In genomic region chr13:44969858-44970484, GRCh38 we compare ENCODE assay signal across 8 cellular contexts. TPM values are rescaled to one million over a fixed set of nuclear protein-coding genes. Genes with fewer than 3 reads are reported as not detected.
DNase-seq lines count a peak whose midpoint lies in the region; ATAC-seq and TF ChIP-seq lines count a peak whose summit lies in the region.

No MANE protein-coding gene starts in this region.

- H3K36me3 ChIP-seq in gastroesophageal sphincter, result peaks cover 0 to 14% of the 10 kb centered on the region in 2 donors
- H3K36me3 ChIP-seq in prostate gland, result no peaks in the 10 kb centered on the region

- H3K4me3 ChIP-seq in LNCaP clone FGC (ENCODE audit: low read depth, low read length), result no peak overlapping the region
- H3K4me3 ChIP-seq in gastroesophageal sphincter, result no peak overlapping the region
- no peak overlapping the region for H3K4me3 ChIP-seq in prostate gland

- no peaks in the 10 kb centered on the region for H3K9me3 ChIP-seq in gastroesophageal sphincter
- no peaks in the 10 kb centered on the region for H3K9me3 ChIP-seq in prostate gland

- WGBS in gastroesophageal sphincter (ENCODE audit: low coverage in 1 of 2), 2 donors, result 33 to 36% methylated on average over 2 of the region's 2 CpGs
- WGBS in prostate gland, result 47% methylated on average over 2 of the region's 2 CpGs

- ATAC-seq in SK-N-SH treated with all-trans-retinoic acid at 6 μM for 48 hours, result peak; percentile 85
- ATAC-seq in gastroesophageal sphincter, result peak; percentile 50
- no peak for ATAC-seq in omental fat pad (ENCODE audit: low FRiP score)

- no peak for TF ChIP-seq EP300 in gastroesophageal sphincter (IDR thresholded peaks at IDR 0.05)

- peak overlapping the region; percentile 71 to 78 (median 72) for H3K27ac ChIP-seq in gastroesophageal sphincter
- peak overlapping the region; percentile 59 to 78 for H3K27ac ChIP-seq in prostate gland

- peak; percentile 59 for TF ChIP-seq CTCF in LNCaP clone FGC (IDR thresholded peaks at IDR 0.05; ENCODE audit: control insufficient read depth, extremely low read depth, insufficient read depth)
- peak; percentile 78 to 93 (median 88) for TF ChIP-seq CTCF in gastroesophageal sphincter (IDR thresholded peaks at IDR 0.05)
- TF ChIP-seq CTCF in prostate gland (IDR thresholded peaks at IDR 0.05), result peak; percentile 71 to 93 (median 89)
- TF ChIP-seq CTCF in omental fat pad (IDR thresholded peaks at IDR 0.05), result peak in 1 of 3 donors; percentile 74

- intact Hi-C loops in prostate gland (cut with DNase I), result loop anchor here (2.0 to 10.0 kb wide), 6 partner anchors 48 to 1063 kb away; partner anchors contain the start of gene TSC22D1

- H3K4me1 ChIP-seq in gastroesophageal sphincter, result peaks cover 0 to 35% (median 12%) of the 10 kb centered on the region in 3 donors
- H3K4me1 ChIP-seq in prostate gland (replicated peaks), result peaks cover 14% of the 10 kb centered on the region

- DNase-seq in EL, result peak; percentile 62
- DNase-seq in LNCaP clone FGC (ENCODE audit: low read depth), result peak; percentile 25
- DNase-seq in prostate gland (ENCODE audit: low spot score), result peak; percentile 14
- no peak for DNase-seq in omental fat pad (ENCODE audit: low spot score)
- DNase-seq in activated naive CD4-positive, alpha-beta T cell treated with anti-CD3 and anti-CD28 coated beads, Interleukin-2, amount 50 U/mL, for 16 hours, result no peak
- no peak for DNase-seq in NCI-H524 treated with DMSO at 0.1 percent for 48 hours (lab: John Stamatoyannopoulos, UW)

- TF ChIP-seq POLR2A in gastroesophageal sphincter (IDR thresholded peaks at IDR 0.05), result no peak
- no peak for TF ChIP-seq POLR2A in prostate gland (IDR thresholded peaks at IDR 0.05)

- H3K27me3 ChIP-seq in gastroesophageal sphincter (no peaks in the 10 kb centered on the region), prostate gland (replicated peaks; ENCODE audit: insufficient read depth) (no peaks in the 10 kb centered on the region)

TF ChIP-seq in SK-N-SH treated with all-trans-retinoic acid at 6 μM for 48 hours, 23 proteins besides CTCF, POLR2A, EP300 and RAD21:
- TF ChIP-seq OSR1 (CRISPR knock-in tag; IDR thresholded peaks at IDR 0.05) (no peak), ZNF565 (CRISPR knock-in tag; conservative IDR thresholded peaks at IDR 0.05; ENCODE audit: low read depth) (no peak), GLIS3 (CRISPR knock-in tag; IDR thresholded peaks at IDR 0.05) (no peak), ZNF70 (CRISPR knock-in tag; IDR thresholded peaks at IDR 0.05) (no peak), TSHZ2 (CRISPR knock-in tag; IDR thresholded peaks at IDR 0.05) (no peak), ARNTL (CRISPR knock-in tag; IDR thresholded peaks at IDR 0.05; ENCODE audit: borderline replicate concordance, low read depth) (no peak), CREB5 (CRISPR knock-in tag; IDR thresholded peaks at IDR 0.05; ENCODE audit: low read depth) (no peak), PATZ1 (CRISPR knock-in tag; IDR thresholded peaks at IDR 0.05; ENCODE audit: borderline replicate concordance) (no peak), ZFP3 (CRISPR knock-in tag; IDR thresholded peaks at IDR 0.05) (no peak), ZFP30 (CRISPR knock-in tag; IDR thresholded peaks at IDR 0.05) (no peak), SNAI2 (CRISPR knock-in tag; IDR thresholded peaks at IDR 0.05) (no peak)

RNA-seq across cellular contexts. Expression of gene NUFIP1, which starts 19.3 kb away (rescaled TPM):
- 1 to 10 TPM; 2.5 to 4.7 (median 3.0) TPM for total RNA-seq in gastroesophageal sphincter
- 1 to 10 TPM; 3.5 to 6.5 TPM for total RNA-seq in prostate gland
- total RNA-seq in omental fat pad, result 1 to 10 TPM; 1.9 to 8.0 (median 2.5) TPM

RNA-seq across cellular contexts. Expression of gene GPALPP1, which starts 19.4 kb away (rescaled TPM):
- total RNA-seq in gastroesophageal sphincter (10 to 100 TPM; 25.8 to 32.7 (median 26.4) TPM), prostate gland (10 to 100 TPM; 24.6 to 29.7 TPM), omental fat pad (10 to 100 TPM; 14.4 to 21.4 (median 17.6) TPM)

Comparison
In these comparisons a context has a peak if more than half of its experiments do, and no peak if none do; other contexts are left out.
1. DNase-seq: peak in EL (single experiment), LNCaP clone FGC (single experiment) and prostate gland (single experiment); none in omental fat pad (single experiment), activated naive CD4-positive, alpha-beta T cell treated with anti-CD3 and anti-CD28 coated beads, Interleukin-2, amount 50 U/mL, for 16 hours (single experiment) and NCI-H524 treated with DMSO at 0.1 percent for 48 hours (single experiment).